Comparison of ENCODE assay signal across 19 cellular contexts in genomic region chr2:126723281-126723815, GRCh38.
"Had no signal": no experiment of that assay in that cellular context is flagged by ENCODE, and none has a peak within 500 bp of the region (broad histone marks: within the 10 kb centered on the region; RNA-seq: fewer than 3 reads in every experiment).

No MANE protein-coding gene starts in this region.

- ATAC-seq: activated CD4-positive, CD25-positive, alpha-beta regulatory T cell treated with anti-CD3 and anti-CD28 coated beads, Interleukin-2, amount 50 U/mL, for 24 hours; activated T-cell treated with anti-CD3 and anti-CD28 coated beads, Interleukin-2, amount 50 U/mL, for 72 hours; K562 had no signal

- DNase-seq: activated CD4-positive, alpha-beta T cell treated with anti-CD3 and anti-CD28 coated beads for 4 hours; activated gamma-delta T cell treated with Interleukin-2 at 50 U/mL for 16 hours; activated naive CD4-positive, alpha-beta T cell treated with anti-CD3 and anti-CD28 coated beads, Interleukin-2, amount 10 ng/mL, durations not matched to agents 7 days and 5 days; activated naive CD8-positive, alpha-beta T cell treated with anti-CD3 and anti-CD28 coated beads for 36 hours; activated T-cell treated with anti-CD3 and anti-CD28 coated beads for 4 hours; activated T-cell treated with anti-CD3 and anti-CD28 coated beads, Interleukin-2, amount 50 U/mL, for 72 hours; Karpas-422; MM.1S; NCI-H1105; NCI-H1436; NCI-H1694 treated with DMSO at 0.1 percent for 48 hours; NCI-H2081; NCI-H446; NCI-H524; Peyer's patch; SHP77 treated with DMSO at 0.1 percent for 48 hours had no signal

- H3K27me3 ChIP-seq: Peyer's patch had no signal

- H3K4me1 ChIP-seq: Peyer's patch had no signal

- H3K27ac ChIP-seq: Peyer's patch, RWPE1 had no signal

- H3K4me3 ChIP-seq: K562, Peyer's patch had no signal

- H3K36me3 ChIP-seq: Peyer's patch had no signal

- H3K9me3 ChIP-seq: Peyer's patch had no signal
